17 cellular contexts compared by ENCODE assay signal in the genomic region with DNA sequence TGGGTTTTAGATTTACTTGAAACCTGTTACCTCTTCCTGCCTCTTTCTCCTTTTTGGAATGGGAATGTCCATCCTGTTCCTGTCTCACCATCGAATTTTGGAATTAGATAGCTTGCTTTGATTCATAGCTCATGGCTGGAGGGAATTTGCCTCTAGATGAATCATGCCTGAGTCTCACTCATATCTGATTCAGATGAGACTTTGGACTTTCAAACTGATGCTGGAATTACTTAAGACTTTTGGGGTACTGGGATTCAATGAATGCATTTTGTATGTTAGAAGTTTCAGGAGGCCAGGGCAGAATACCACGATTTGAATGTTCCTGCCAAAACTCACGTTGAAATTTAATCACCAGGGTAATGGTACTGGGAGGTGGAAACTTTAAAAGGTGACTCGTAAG.
"Had no signal": no experiment of that assay in that cellular context is flagged by ENCODE, and none has a peak within 500 bp of the region (broad histone marks: within the 10 kb centered on the region; RNA-seq: fewer than 3 reads in every experiment).

No MANE protein-coding gene starts in this region.

- ATAC-seq: left colon, left ventricle myocardium superior, pancreas, right cardiac atrium had no signal

- H3K4me3 ChIP-seq: esophagus muscularis mucosa, lung, pancreas had no signal

- DNase-seq: effector memory CD4-positive, alpha-beta T cell; foreskin fibroblast; immature natural killer cell; kidney; left colon; left ventricle myocardium superior; mesendoderm; naive B cell; occipital lobe; pancreas; right cardiac atrium; small intestine; stimulated activated CD4-positive, alpha-beta T cell treated with anti-CD3 and anti-CD28 coated beads, Interleukin-12 subunit alpha, Interleukin-12 subunit beta, amount 100 ng/mL, for 4 hours; stimulated activated naive CD4-positive, alpha-beta T cell treated with Interleukin-2 at 50 U/mL for 16 hours had no signal

- H3K9me3 ChIP-seq: esophagus muscularis mucosa, pancreas had no signal

- H3K36me3 ChIP-seq: esophagus muscularis mucosa, pancreas had no signal

- H3K27ac ChIP-seq: epithelial cell of prostate, esophagus muscularis mucosa, pancreas had no signal

- H3K4me1 ChIP-seq: esophagus muscularis mucosa, pancreas had no signal
